Comparison of ENCODE assay signal across 8 cellular contexts in the genomic region with DNA sequence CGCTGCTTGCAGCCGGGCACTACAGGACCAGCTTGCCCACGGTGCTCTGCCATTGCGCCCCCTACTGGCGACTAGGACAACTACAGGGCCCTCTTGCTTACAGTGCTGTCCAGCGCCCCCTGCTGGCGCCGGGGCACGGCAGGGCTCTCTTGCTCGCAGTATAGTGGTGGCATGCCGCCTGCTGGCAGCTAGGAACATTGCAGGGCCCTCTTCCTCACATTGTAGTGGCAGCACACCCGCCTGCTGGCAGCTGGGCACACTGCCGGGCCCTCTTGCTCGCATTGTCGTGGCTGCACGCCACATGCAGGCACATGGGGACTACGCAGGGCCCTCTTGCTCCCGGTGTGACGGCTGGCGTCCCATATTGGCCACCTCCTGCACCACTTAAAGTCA. TPM values are rescaled to one million over a fixed set of nuclear protein-coding genes. Genes with fewer than 3 reads are reported as not detected.
DNase-seq lines count a peak whose midpoint lies in the region; ATAC-seq and TF ChIP-seq lines count a peak whose summit lies in the region.
"Not testable (repeated sequence)": the region's sequence is repeated elsewhere in the genome, so short reads cannot be mapped to it uniquely, and the experiment has no call there.

No MANE protein-coding gene starts in this region.

- not testable (repeated sequence) for H3K9me3 Mint-ChIP-seq in activated T-cell treated with anti-CD3 and anti-CD28 coated beads, Interleukin-2, amount 50 U/mL, for 4 hours; immature natural killer cell; stimulated activated naive B cell treated with anti-CD40 and anti-IgM and Interleukin-4, amounts not matched to agents 10 μg/mL and 1 μg/mL and 100 μg/mL, for 72 hours

- intact Hi-C loops in prostate gland (cut with DNase I): not testable (repeated sequence)

- H3K27ac Mint-ChIP-seq in immature natural killer cell: peak overlapping the region; percentile 81 to 97 (median 90)
- peak overlapping the region; percentile 96 for H3K27ac Mint-ChIP-seq in stimulated activated naive B cell treated with anti-CD40 and anti-IgM and Interleukin-4, amounts not matched to agents 10 μg/mL and 1 μg/mL and 100 μg/mL, for 72 hours

- peak overlapping the region; percentile 87 for H3K4me3 Mint-ChIP-seq in activated T-cell treated with anti-CD3 and anti-CD28 coated beads, Interleukin-2, amount 50 U/mL, for 4 hours
- peak overlapping the region; percentile 84 to 95 (median 91) for H3K4me3 Mint-ChIP-seq in immature natural killer cell
- H3K4me3 Mint-ChIP-seq in stimulated activated naive B cell treated with anti-CD40 and anti-IgM and Interleukin-4, amounts not matched to agents 10 μg/mL and 1 μg/mL and 100 μg/mL, for 72 hours: peak overlapping the region; percentile 95 to 97

- not testable (repeated sequence) for H3K36me3 ChIP-seq in prostate gland

- peak; percentile 100 for TF ChIP-seq CTCF in prostate gland (IDR thresholded peaks at IDR 0.05)

- peak overlapping the region; percentile 45 to 54 for H3K4me3 ChIP-seq in prostate gland

- H3K27me3 ChIP-seq in prostate gland (replicated peaks; ENCODE audit: insufficient read depth): not testable (repeated sequence)

- 3% methylated on average over 20 of the region's 20 CpGs for WGBS in prostate gland

- not testable (repeated sequence) for H3K9me3 ChIP-seq in prostate gland

- not testable (repeated sequence) for H3K4me1 ChIP-seq in prostate gland (replicated peaks)

- CTCF ChIA-PET in HEK293T (lab: Yijun Ruan, JAX): interaction anchor here (1.3 kb wide), 1 partner anchor 74 kb away, joined by 3 read pairs; no protein-coding TSS in a partner anchor

- peak overlapping the region; percentile 88 to 90 for H3K27ac ChIP-seq in prostate gland

- POLR2A ChIA-PET in HEK293T (lab: Yijun Ruan, JAX): not testable (repeated sequence)

- ATAC-seq in activated T-cell treated with anti-CD3 and anti-CD28 coated beads, Interleukin-2, amount 50 U/mL, for 4 hours: peak; percentile 15
- ATAC-seq in stimulated activated naive B cell treated with anti-CD40 and anti-IgM and Interleukin-4, amounts not matched to agents 10 μg/mL and 1 μg/mL and 100 μg/mL, for 72 hours (replicated peaks): peak; percentile 12 to 24

- H3K4me1 Mint-ChIP-seq in activated T-cell treated with anti-CD3 and anti-CD28 coated beads, Interleukin-2, amount 50 U/mL, for 4 hours (ENCODE audit: low read depth); immature natural killer cell: not testable (repeated sequence)
- peaks cover 5 to 18% of the 10 kb centered on the region in 2 donors for H3K4me1 Mint-ChIP-seq in stimulated activated naive B cell treated with anti-CD40 and anti-IgM and Interleukin-4, amounts not matched to agents 10 μg/mL and 1 μg/mL and 100 μg/mL, for 72 hours

- H3K36me3 Mint-ChIP-seq in activated T-cell treated with anti-CD3 and anti-CD28 coated beads, Interleukin-2, amount 50 U/mL, for 4 hours (ENCODE audit: insufficient read depth); immature natural killer cell; stimulated activated naive B cell treated with anti-CD40 and anti-IgM and Interleukin-4, amounts not matched to agents 10 μg/mL and 1 μg/mL and 100 μg/mL, for 72 hours: not testable (repeated sequence)

- DNase-seq in CMK (ENCODE audit: low read depth) (peak; percentile 86), HEK293T (ENCODE audit: extremely low spot score) (peak; percentile 30), RPMI7951 (ENCODE audit: low read depth) (peak; percentile 89), ecto neural progenitor cell (ENCODE audit: low spot score) (peak; percentile 92), immature natural killer cell (peak; percentile 94 to 96 (median 94)), prostate gland (ENCODE audit: low spot score) (peak; percentile 87)
- DNase-seq in activated T-cell treated with anti-CD3 and anti-CD28 coated beads, Interleukin-2, amount 50 U/mL, for 4 hours: peak; percentile 89
- DNase-seq in stimulated activated naive B cell treated with anti-CD40 and anti-IgM and Interleukin-4, amounts not matched to agents 10 μg/mL and 1 μg/mL and 100 μg/mL, for 72 hours: peak; percentile 95

- not testable (repeated sequence) for H3K27me3 Mint-ChIP-seq in activated T-cell treated with anti-CD3 and anti-CD28 coated beads, Interleukin-2, amount 50 U/mL, for 4 hours (ENCODE audit: low read depth); stimulated activated naive B cell treated with anti-CD40 and anti-IgM and Interleukin-4, amounts not matched to agents 10 μg/mL and 1 μg/mL and 100 μg/mL, for 72 hours
- H3K27me3 Mint-ChIP-seq in immature natural killer cell (ENCODE audit: low read depth in 3 of 3): peaks cover 10 to 11% (median 10%) of the 10 kb centered on the region in 3 donors

- not testable (repeated sequence) for TF ChIP-seq POLR2A in prostate gland (IDR thresholded peaks at IDR 0.05)

RNA-seq across cellular contexts. Expression of a gene that starts 23.0 kb away (rescaled TPM):
- total RNA-seq in RPMI7951 (2014; rRNA removed; shearing (Covaris generic)): 3.9 and 4.3 TPM in 2 replicates
- 10 to 100 TPM; 10.6 to 14.9 (median 10.9) TPM for total RNA-seq in activated T-cell treated with anti-CD3 and anti-CD28 coated beads, Interleukin-2, amount 50 U/mL, for 4 hours
- 10 to 100 TPM in 1 of 3 donors, 1 to 10 TPM in 2; 5.7 to 15.4 (median 9.0) TPM for polyA plus RNA-seq in immature natural killer cell
- total RNA-seq in prostate gland: 10 to 100 TPM; 14.7 to 29.2 TPM

Comparison
In these comparisons a context has a peak if more than half of its experiments do, and no peak if none do; other contexts are left out.
1. Peak in every context shown above with its lines: DNase-seq, ATAC-seq, H3K4me3 ChIP-seq and H3K27ac ChIP-seq.
2. DNase-seq: peak in every context shown above with its lines; median percentile 95 in stimulated activated naive B cell treated with anti-CD40 and anti-IgM and Interleukin-4, amounts not matched to agents 10 μg/mL and 1 μg/mL and 100 μg/mL, for 72 hours; 94 in immature natural killer cell; 92 in ecto neural progenitor cell; 89 in RPMI7951; 89 in activated T-cell treated with anti-CD3 and anti-CD28 coated beads, Interleukin-2, amount 50 U/mL, for 4 hours; 87 in prostate gland; 86 in CMK; 30 in HEK293T.